ENCODE assay signal across 8 cellular contexts in genomic region chr4:27176400-27176799, GRCh38.
DNase-seq lines count a peak whose midpoint lies in the region; ATAC-seq and TF ChIP-seq lines count a peak whose summit lies in the region.

No MANE protein-coding gene starts in this region.

- no peaks in the 10 kb centered on the region for H3K9me2 ChIP-seq in PC-9 (ENCODE audit: insufficient read depth)

- H3K4me1 Mint-ChIP-seq in activated naive CD8-positive, alpha-beta T cell treated with anti-CD3 and anti-CD28 coated beads, Interleukin-2, amount 50 U/mL, for 24 hours, result no peaks in the 10 kb centered on the region
- H3K4me1 Mint-ChIP-seq in activated naive CD4-positive, alpha-beta T cell treated with anti-CD3 and anti-CD28 coated beads, Interleukin-2, amount 10 ng/mL, durations not matched to agents 7 days and 5 days, result no peaks in the 10 kb centered on the region

- H3K9me3 Mint-ChIP-seq in activated naive CD8-positive, alpha-beta T cell treated with anti-CD3 and anti-CD28 coated beads, Interleukin-2, amount 50 U/mL, for 24 hours, result peaks cover 4% of the 10 kb centered on the region
- H3K9me3 Mint-ChIP-seq in activated naive CD4-positive, alpha-beta T cell treated with anti-CD3 and anti-CD28 coated beads, Interleukin-2, amount 10 ng/mL, durations not matched to agents 7 days and 5 days, result peaks cover 5% of the 10 kb centered on the region

- CTCF ChIA-PET in BJ (lab: Yijun Ruan, JAX) (interaction anchor here (0.6 to 4.6 kb wide), 9 partner anchors 8 to 185 kb away, joined by 3 to 52 read pairs (median 4); no protein-coding TSS in a partner anchor), PC-9 (lab: Charles Lee) (no interaction called here)
- CTCF ChIA-PET in activated naive CD4-positive, alpha-beta T cell treated with anti-CD3 and anti-CD28 coated beads, Interleukin-2, amount 10 ng/mL, durations not matched to agents 7 days and 5 days (lab: Charles Lee), result no interaction called here

- H3K36me3 Mint-ChIP-seq in activated naive CD8-positive, alpha-beta T cell treated with anti-CD3 and anti-CD28 coated beads, Interleukin-2, amount 50 U/mL, for 24 hours (ENCODE audit: low read depth), result no peaks in the 10 kb centered on the region
- H3K36me3 Mint-ChIP-seq in activated naive CD4-positive, alpha-beta T cell treated with anti-CD3 and anti-CD28 coated beads, Interleukin-2, amount 10 ng/mL, durations not matched to agents 7 days and 5 days, result no peaks in the 10 kb centered on the region

- no peaks in the 10 kb centered on the region for H3K27me3 Mint-ChIP-seq in activated naive CD8-positive, alpha-beta T cell treated with anti-CD3 and anti-CD28 coated beads, Interleukin-2, amount 50 U/mL, for 24 hours
- no peaks in the 10 kb centered on the region for H3K27me3 Mint-ChIP-seq in activated naive CD4-positive, alpha-beta T cell treated with anti-CD3 and anti-CD28 coated beads, Interleukin-2, amount 10 ng/mL, durations not matched to agents 7 days and 5 days

- H3K4me2 ChIP-seq in PC-9, result no peak overlapping the region

- H3K27ac ChIP-seq in PC-9, result no peak overlapping the region

- intact Hi-C loops in PC-9 (cut with micrococcal nuclease; ENCODE audit: unreplicated experiment), result no loop called here

- no peak overlapping the region for H2AFZ ChIP-seq in PC-9

- no peaks in the 10 kb centered on the region for H3K9me3 ChIP-seq in PC-9 (ENCODE audit: insufficient read depth, low read depth)

- no peaks in the 10 kb centered on the region for H3K79me2 ChIP-seq in PC-9 (ENCODE audit: low read depth)

- POLR2A ChIA-PET in BJ (lab: Charles Lee) (no interaction called here), PC-9 (lab: Charles Lee; ENCODE audit: unreplicated experiment) (no interaction called here)

- TF ChIP-seq CTCF in BJ (IDR thresholded peaks at IDR 0.05; ENCODE audit: insufficient read depth, low read depth, low read length), result peak; percentile 65
- TF ChIP-seq CTCF in PC-9 (conservative IDR thresholded peaks at IDR 0.05), result peak; percentile 40

- no peak overlapping the region for H3K27ac Mint-ChIP-seq in activated naive CD8-positive, alpha-beta T cell treated with anti-CD3 and anti-CD28 coated beads, Interleukin-2, amount 50 U/mL, for 24 hours
- no peak overlapping the region for H3K27ac Mint-ChIP-seq in activated naive CD4-positive, alpha-beta T cell treated with anti-CD3 and anti-CD28 coated beads, Interleukin-2, amount 10 ng/mL, durations not matched to agents 7 days and 5 days

- no peak for ATAC-seq in activated naive CD8-positive, alpha-beta T cell treated with anti-CD3 and anti-CD28 coated beads, Interleukin-2, amount 50 U/mL, for 24 hours

- no peak overlapping the region for H3K4me3 ChIP-seq in BJ (ENCODE audit: low read depth, low read length)
- H3K4me3 ChIP-seq in PC-9, result no peak overlapping the region

- DNase-seq in BJ (ENCODE audit: low read depth) (no peak), HPDE6-E6E7 (ENCODE audit: extremely low spot score) (peak; percentile 22), PC-9 (no peak), globus pallidus (ENCODE audit: low spot score) (peak; percentile 11), superior temporal gyrus (ENCODE audit: extremely low spot score) (peak; percentile 57), activated T-cell treated with anti-CD3 and anti-CD28 coated beads for 4 hours (no peak)
- DNase-seq in activated naive CD8-positive, alpha-beta T cell treated with anti-CD3 and anti-CD28 coated beads, Interleukin-2, amount 50 U/mL, for 24 hours, result no peak
- DNase-seq in activated naive CD4-positive, alpha-beta T cell treated with anti-CD3 and anti-CD28 coated beads, Interleukin-2, amount 10 ng/mL, durations not matched to agents 7 days and 5 days, result no peak

- no peaks in the 10 kb centered on the region for H3F3A ChIP-seq in PC-9 (ENCODE audit: insufficient read depth, low read depth)

- BruUV-seq in PC-9 (replicated peaks; lab: Mats Ljungman, UMichigan), result no TSS peak

- H3K4me3 Mint-ChIP-seq in activated naive CD8-positive, alpha-beta T cell treated with anti-CD3 and anti-CD28 coated beads, Interleukin-2, amount 50 U/mL, for 24 hours, result no peak overlapping the region
- H3K4me3 Mint-ChIP-seq in activated naive CD4-positive, alpha-beta T cell treated with anti-CD3 and anti-CD28 coated beads, Interleukin-2, amount 10 ng/mL, durations not matched to agents 7 days and 5 days, result no peak overlapping the region

- 0 out of 2 replicates have a peak, but pooled peaks cover 2% of the 10 kb centered on the region for H3K27me3 ChIP-seq in BJ (ENCODE audit: control insufficient read depth, insufficient read depth, low read length)
- H3K27me3 ChIP-seq in PC-9 (ENCODE audit: insufficient read depth, low read depth), result no peaks in the 10 kb centered on the region

- no peaks in the 10 kb centered on the region for H3K4me1 ChIP-seq in PC-9 (replicated peaks; ENCODE audit: insufficient read depth)

- no peaks in the 10 kb centered on the region for H3K36me3 ChIP-seq in BJ (ENCODE audit: control insufficient read depth, insufficient read depth, low read length)
- H3K36me3 ChIP-seq in PC-9 (ENCODE audit: low read depth), result no peaks in the 10 kb centered on the region

- H4K20me1 ChIP-seq in PC-9 (ENCODE audit: insufficient read depth), result no peaks in the 10 kb centered on the region

Comparison
In these comparisons a context has a peak if more than half of its experiments do, and no peak if none do; other contexts are left out.
1. DNase-seq: peak in HPDE6-E6E7 (single experiment), globus pallidus (single experiment) and superior temporal gyrus (single experiment); none in BJ (single experiment), PC-9 (0 of 2), activated T-cell treated with anti-CD3 and anti-CD28 coated beads for 4 hours (single experiment), activated naive CD8-positive, alpha-beta T cell treated with anti-CD3 and anti-CD28 coated beads, Interleukin-2, amount 50 U/mL, for 24 hours (single experiment) and activated naive CD4-positive, alpha-beta T cell treated with anti-CD3 and anti-CD28 coated beads, Interleukin-2, amount 10 ng/mL, durations not matched to agents 7 days and 5 days (single experiment).